8 cellular contexts compared by ENCODE assay signal in the genomic region with DNA sequence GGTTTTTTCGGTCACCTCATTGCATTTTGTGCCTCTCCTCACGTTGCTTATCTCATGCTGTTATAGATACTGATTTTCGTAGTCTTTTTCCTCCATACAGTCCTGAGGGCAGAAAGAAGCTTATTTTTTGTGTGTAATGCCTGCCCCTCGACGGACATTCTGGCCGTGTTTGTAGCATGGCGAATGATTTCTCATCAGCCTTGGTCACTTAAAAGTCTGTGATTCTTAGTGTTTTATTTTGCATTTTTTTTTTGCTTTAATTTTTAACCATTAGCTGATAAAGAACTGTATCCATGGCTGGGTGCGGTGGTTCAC. TPM values are rescaled to one million over a fixed set of nuclear protein-coding genes. Genes with fewer than 3 reads are reported as not detected.
DNase-seq lines count a peak whose midpoint lies in the region; ATAC-seq and TF ChIP-seq lines count a peak whose summit lies in the region.

No MANE protein-coding gene starts in this region.

- TF ChIP-seq CTCF in dorsolateral prefrontal cortex (IDR thresholded peaks at IDR 0.05 in 54 of 56, conservative IDR thresholded peaks at IDR 0.05 in 2 of 56; ENCODE audit: low read depth in 1 of 56, partially characterized antibody in 56 of 56) (peak in 13 of 56 donors; percentile 2 to 68 (median 21)), neural crest cell (conservative IDR thresholded peaks at IDR 0.05) (peak; percentile 13)

- H3K4me3 ChIP-seq in HUES6 (ENCODE audit: low read depth, low read length) (peak overlapping the region; percentile 75), dorsolateral prefrontal cortex (peak overlapping the region; percentile 40 to 96 (median 81))

- H3K27me3 ChIP-seq in HUES6 (ENCODE audit: control insufficient read depth, insufficient read depth, low read length) (peaks cover 16% of the 10 kb centered on the region), dorsolateral prefrontal cortex (no peaks in the 10 kb centered on the region)

- no peaks in the 10 kb centered on the region for H3K9me3 ChIP-seq in HUES6 (ENCODE audit: control insufficient read depth, insufficient read depth, low read depth, low read length)

- peaks cover 6% of the 10 kb centered on the region; the same call in 1 of the 2 replicates for H3K4me1 ChIP-seq in HUES6 (ENCODE audit: control insufficient read depth, insufficient read depth, low read length)

- peaks cover 27% of the 10 kb centered on the region for H3K36me3 ChIP-seq in HUES6 (ENCODE audit: control insufficient read depth, insufficient read depth, low read length)

- H3K9me3 Mint-ChIP-seq in neural crest cell, result no peaks in the 10 kb centered on the region

- peaks cover 6% of the 10 kb centered on the region for H3K36me3 Mint-ChIP-seq in neural crest cell (ENCODE audit: low read depth)

- peaks cover 29% of the 10 kb centered on the region for H3K4me1 Mint-ChIP-seq in neural crest cell

- DNase-seq in activated CD4-positive, CD25-positive, alpha-beta regulatory T cell treated with anti-CD3 and anti-CD28 coated beads, Interleukin-2, amount 50 U/mL, for 72 hours, result no peak
- no peak for DNase-seq in dorsolateral prefrontal cortex
- DNase-seq in neural crest cell (ENCODE audit: low read depth, low spot score), result no peak
- no peak for DNase-seq in AG08396 (ENCODE audit: low spot score)
- no peak for DNase-seq in head of caudate nucleus

- peaks cover 16% of the 10 kb centered on the region for H3K27me3 Mint-ChIP-seq in neural crest cell (ENCODE audit: low read depth)

- peak; percentile 4 to 10 for ATAC-seq in activated CD4-positive, CD25-positive, alpha-beta regulatory T cell treated with anti-CD3 and anti-CD28 coated beads, Interleukin-2, amount 50 U/mL, for 24 hours
- no peak for ATAC-seq in HG03108 (IDR thresholded peaks at IDR 0.05; ENCODE audit: unreplicated experiment)

- intact Hi-C loops in dorsolateral prefrontal cortex (cut with DNase I) (loop anchor here (1.0 to 5.0 kb wide), 3 partner anchors 39 to 80 kb away; partner anchors contain the start of gene TBC1D12 (in 2 of the 2)), head of caudate nucleus (cut with DNase I) (loop anchor here (2.0 to 5.0 kb wide), 2 partner anchors 40 to 74 kb away; partner anchors contain the start of gene TBC1D12)

- no peak overlapping the region for H3K27ac ChIP-seq in HUES6 (ENCODE audit: low read depth, low read length)
- H3K27ac ChIP-seq in dorsolateral prefrontal cortex, result peak overlapping the region in 56 of 59 donors; percentile 7 to 100 (median 82)

- H3K9ac ChIP-seq in HUES6 (ENCODE audit: low read length), result peak overlapping the region; percentile 29

- H3K4me3 Mint-ChIP-seq in neural crest cell, result peak overlapping the region; percentile 96

- no peak overlapping the region for H3K27ac Mint-ChIP-seq in neural crest cell (ENCODE audit: unreplicated experiment)

RNA-seq across cellular contexts. Expression of gene NOC3L, which starts 0.5 kb away (rescaled TPM):
- total RNA-seq in dorsolateral prefrontal cortex (10 to 100 TPM in 99 of 120 experiments, 1 to 10 TPM in 21; 6.0 to 19.1 (median 12.2) TPM), neural crest cell (24.7 and 25.7 TPM in 2 replicates)

RNA-seq across cellular contexts. Expression of gene TBC1D12, which starts 39.1 kb away (rescaled TPM):
- total RNA-seq in dorsolateral prefrontal cortex (10 to 100 TPM; 13.7 to 84.3 (median 27.5) TPM), neural crest cell (7.1 and 8.2 TPM in 2 replicates)
